Comparison of ENCODE assay signal across 1 cellular context in genomic region chr16:66921758-66922450, GRCh38.
TF ChIP-seq lines count a peak whose summit lies in the region.

No MANE protein-coding gene starts in this region.

TF ChIP-seq in HepG2, 621 proteins besides CTCF, POLR2A, EP300 and RAD21:
- TF ChIP-seq ZC3H4 (CRISPR knock-in tag; IDR thresholded peaks at IDR 0.05; ENCODE audit: borderline replicate concordance) = no peak
- TF ChIP-seq AGO1 (IDR thresholded peaks at IDR 0.05; ENCODE audit: low read depth, low read length, poor library complexity, severe bottlenecking) = peak; percentile 25
- no peak for TF ChIP-seq ZNF34 (CRISPR knock-in tag; IDR thresholded peaks at IDR 0.05; ENCODE audit: borderline replicate concordance)
